ENCODE assay signal across 1 cellular context in the genomic region with DNA sequence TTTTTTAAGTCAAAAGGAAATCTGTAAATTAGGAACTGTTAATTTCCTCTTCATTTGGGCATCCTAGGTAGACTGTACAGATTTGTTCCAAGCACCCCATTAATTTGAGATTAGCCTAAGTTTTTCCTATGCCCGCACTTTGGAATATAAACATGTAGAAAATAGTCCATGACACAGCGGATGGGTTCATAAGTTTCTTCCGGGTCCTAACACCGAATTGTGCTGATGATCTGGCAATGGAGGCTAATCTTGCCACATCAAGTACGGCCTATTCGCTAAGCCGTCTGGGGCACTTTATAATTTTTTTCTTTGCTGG.
A peak's percentile ranks its signal among the peaks of the same experiment; 100 is the strongest.
TF ChIP-seq lines count a peak whose summit lies in the region.

No MANE protein-coding gene starts in this region.

TF ChIP-seq in HepG2, 621 proteins besides CTCF, POLR2A, EP300 and RAD21 (continued from another document):
- TF ChIP-seq, protein P1, sequence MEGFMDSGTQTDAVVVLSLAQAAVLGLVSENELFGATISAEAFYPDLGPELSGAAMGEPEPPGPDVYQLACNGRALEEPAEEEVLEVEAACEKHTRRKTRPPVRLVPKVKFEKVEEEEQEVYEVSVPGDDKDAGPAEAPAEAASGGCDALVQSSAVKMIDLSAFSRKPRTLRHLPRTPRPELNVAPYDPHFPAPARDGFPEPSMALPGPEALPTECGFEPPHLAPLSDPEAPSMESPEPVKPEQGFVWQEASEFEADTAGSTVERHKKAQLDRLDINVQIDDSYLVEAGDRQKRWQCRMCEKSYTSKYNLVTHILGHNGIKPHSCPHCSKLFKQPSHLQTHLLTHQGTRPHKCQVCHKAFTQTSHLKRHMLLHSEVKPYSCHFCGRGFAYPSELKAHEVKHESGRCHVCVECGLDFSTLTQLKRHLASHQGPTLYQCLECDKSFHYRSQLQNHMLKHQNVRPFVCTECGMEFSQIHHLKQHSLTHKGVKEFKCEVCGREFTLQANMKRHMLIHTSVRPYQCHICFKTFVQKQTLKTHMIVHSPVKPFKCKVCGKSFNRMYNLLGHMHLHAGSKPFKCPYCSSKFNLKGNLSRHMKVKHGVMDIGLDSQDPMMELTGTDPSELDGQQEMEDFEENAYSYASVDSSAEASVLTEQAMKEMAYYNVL (CRISPR knock-in tag; IDR thresholded peaks at IDR 0.05; ENCODE audit: borderline replicate concordance): 0 out of 2 replicates have a peak, but pooled peaks have one; percentile 2
- TF ChIP-seq ZNF143 (CRISPR knock-in tag; IDR thresholded peaks at IDR 0.05) (no peak), TARDBP (CRISPR knock-in tag; IDR thresholded peaks at IDR 0.05) (no peak)
- TF ChIP-seq, protein P2, sequence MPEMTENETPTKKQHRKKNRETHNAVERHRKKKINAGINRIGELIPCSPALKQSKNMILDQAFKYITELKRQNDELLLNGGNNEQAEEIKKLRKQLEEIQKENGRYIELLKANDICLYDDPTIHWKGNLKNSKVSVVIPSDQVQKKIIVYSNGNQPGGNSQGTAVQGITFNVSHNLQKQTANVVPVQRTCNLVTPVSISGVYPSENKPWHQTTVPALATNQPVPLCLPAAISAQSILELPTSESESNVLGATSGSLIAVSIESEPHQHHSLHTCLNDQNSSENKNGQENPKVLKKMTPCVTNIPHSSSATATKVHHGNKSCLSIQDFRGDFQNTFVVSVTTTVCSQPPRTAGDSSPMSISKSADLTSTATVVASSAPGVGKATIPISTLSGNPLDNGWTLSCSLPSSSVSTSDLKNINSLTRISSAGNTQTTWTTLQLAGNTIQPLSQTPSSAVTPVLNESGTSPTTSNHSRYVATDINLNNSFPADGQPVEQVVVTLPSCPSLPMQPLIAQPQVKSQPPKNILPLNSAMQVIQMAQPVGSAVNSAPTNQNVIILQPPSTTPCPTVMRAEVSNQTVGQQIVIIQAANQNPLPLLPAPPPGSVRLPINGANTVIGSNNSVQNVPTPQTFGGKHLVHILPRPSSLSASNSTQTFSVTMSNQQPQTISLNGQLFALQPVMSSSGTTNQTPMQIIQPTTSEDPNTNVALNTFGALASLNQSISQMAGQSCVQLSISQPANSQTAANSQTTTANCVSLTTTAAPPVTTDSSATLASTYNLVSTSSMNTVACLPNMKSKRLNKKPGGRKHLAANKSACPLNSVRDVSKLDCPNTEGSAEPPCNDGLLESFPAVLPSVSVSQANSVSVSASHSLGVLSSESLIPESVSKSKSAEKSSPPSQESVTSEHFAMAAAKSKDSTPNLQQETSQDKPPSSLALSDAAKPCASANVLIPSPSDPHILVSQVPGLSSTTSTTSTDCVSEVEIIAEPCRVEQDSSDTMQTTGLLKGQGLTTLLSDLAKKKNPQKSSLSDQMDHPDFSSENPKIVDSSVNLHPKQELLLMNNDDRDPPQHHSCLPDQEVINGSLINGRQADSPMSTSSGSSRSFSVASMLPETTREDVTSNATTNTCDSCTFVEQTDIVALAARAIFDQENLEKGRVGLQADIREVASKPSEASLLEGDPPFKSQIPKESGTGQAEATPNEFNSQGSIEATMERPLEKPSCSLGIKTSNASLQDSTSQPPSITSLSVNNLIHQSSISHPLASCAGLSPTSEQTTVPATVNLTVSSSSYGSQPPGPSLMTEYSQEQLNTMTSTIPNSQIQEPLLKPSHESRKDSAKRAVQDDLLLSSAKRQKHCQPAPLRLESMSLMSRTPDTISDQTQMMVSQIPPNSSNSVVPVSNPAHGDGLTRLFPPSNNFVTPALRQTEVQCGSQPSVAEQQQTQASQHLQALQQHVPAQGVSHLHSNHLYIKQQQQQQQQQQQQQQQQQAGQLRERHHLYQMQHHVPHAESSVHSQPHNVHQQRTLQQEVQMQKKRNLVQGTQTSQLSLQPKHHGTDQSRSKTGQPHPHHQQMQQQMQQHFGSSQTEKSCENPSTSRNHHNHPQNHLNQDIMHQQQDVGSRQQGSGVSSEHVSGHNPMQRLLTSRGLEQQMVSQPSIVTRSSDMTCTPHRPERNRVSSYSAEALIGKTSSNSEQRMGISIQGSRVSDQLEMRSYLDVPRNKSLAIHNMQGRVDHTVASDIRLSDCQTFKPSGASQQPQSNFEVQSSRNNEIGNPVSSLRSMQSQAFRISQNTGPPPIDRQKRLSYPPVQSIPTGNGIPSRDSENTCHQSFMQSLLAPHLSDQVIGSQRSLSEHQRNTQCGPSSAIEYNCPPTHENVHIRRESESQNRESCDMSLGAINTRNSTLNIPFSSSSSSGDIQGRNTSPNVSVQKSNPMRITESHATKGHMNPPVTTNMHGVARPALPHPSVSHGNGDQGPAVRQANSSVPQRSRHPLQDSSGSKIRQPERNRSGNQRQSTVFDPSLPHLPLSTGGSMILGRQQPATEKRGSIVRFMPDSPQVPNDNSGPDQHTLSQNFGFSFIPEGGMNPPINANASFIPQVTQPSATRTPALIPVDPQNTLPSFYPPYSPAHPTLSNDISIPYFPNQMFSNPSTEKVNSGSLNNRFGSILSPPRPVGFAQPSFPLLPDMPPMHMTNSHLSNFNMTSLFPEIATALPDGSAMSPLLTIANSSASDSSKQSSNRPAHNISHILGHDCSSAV (CRISPR knock-in tag; IDR thresholded peaks at IDR 0.05; ENCODE audit: borderline replicate concordance): no peak
